9 cellular contexts compared by ENCODE assay signal in genomic region chr1:66281808-66282207, GRCh38.
DNase-seq lines count a peak whose midpoint lies in the region; ATAC-seq, FAIRE-seq and TF ChIP-seq lines count a peak whose summit lies in the region.
"Had no signal": no experiment of that assay in that cellular context is flagged by ENCODE, and none has a peak within 500 bp of the region (broad histone marks: within the 10 kb centered on the region; RNA-seq: fewer than 3 reads in every experiment).

No MANE protein-coding gene starts in this region.

- no peak for ATAC-seq in CD4-positive, alpha-beta T cell (ENCODE audit: poor library complexity)
- ATAC-seq in naive thymus-derived CD4-positive, alpha-beta T cell: no peak
- ATAC-seq in HG02798 (IDR thresholded peaks at IDR 0.05; ENCODE audit: poor library complexity, unreplicated experiment): no peak

- H3K9me3 ChIP-seq in CD4-positive, alpha-beta T cell (ENCODE audit: control insufficient read depth, low read length): no peaks in the 10 kb centered on the region
- H3K9me3 ChIP-seq in naive thymus-derived CD4-positive, alpha-beta T cell (ENCODE audit: control insufficient read depth in 2 of 3, low read length in 3 of 3): no peaks in the 10 kb centered on the region

- intact Hi-C loops in CD4-positive, alpha-beta T cell (cut with DNase I, micrococcal nuclease): loop anchor here in 1 of 2 experiments (1.0 to 5.0 kb wide), 5 partner anchors 50 to 163 kb away; no protein-coding TSS in a partner anchor
- intact Hi-C loops in naive thymus-derived CD4-positive, alpha-beta T cell (cut with micrococcal nuclease): loop anchor here (1.0 to 2.0 kb wide), 15 partner anchors 8 to 323 kb away; no protein-coding TSS in a partner anchor

- 0 out of 2 replicates have a peak, but pooled peaks have one; percentile 14 for TF ChIP-seq POLR2A in GM12892 (IDR thresholded peaks at IDR 0.05; ENCODE audit: low read depth, low read length)

- FAIRE-seq in GM12892 (lab: Jason Lieb, UNC): no peak

- H3K4me3 ChIP-seq in naive thymus-derived CD4-positive, alpha-beta T cell (ENCODE audit: low read length): no peak overlapping the region

- H3K27ac Mint-ChIP-seq in CD4-positive, alpha-beta T cell: peak overlapping the region; percentile 88
- H3K27ac Mint-ChIP-seq in activated naive CD8-positive, alpha-beta T cell treated with anti-CD3 and anti-CD28 coated beads for 36 hours: peak overlapping the region; percentile 92
- peak overlapping the region; percentile 70 to 93 (median 85) for H3K27ac Mint-ChIP-seq in naive thymus-derived CD4-positive, alpha-beta T cell

- DNase-seq in CD4-positive, alpha-beta T cell: no peak
- DNase-seq in GM12892 (ENCODE audit: insufficient read length) (no peak), foreskin melanocyte (no peak), glomerular visceral epithelial cell (ENCODE audit: extremely low spot score) (no peak)
- DNase-seq in activated naive CD8-positive, alpha-beta T cell treated with anti-CD3 and anti-CD28 coated beads for 36 hours: no peak
- no peak for DNase-seq in naive thymus-derived CD4-positive, alpha-beta T cell
- DNase-seq: amygdala; NK-92 treated with Interleukin-12 subunit alpha and Interleukin-12 subunit beta, amount 100 ng/mL, for 24 hours had no signal

- peak overlapping the region; percentile 5 for H3K27ac ChIP-seq in CD4-positive, alpha-beta T cell (ENCODE audit: low read depth, low read length)
- H3K27ac ChIP-seq in naive thymus-derived CD4-positive, alpha-beta T cell (ENCODE audit: low read depth, low read length): peak overlapping the region; percentile 64

- H3K36me3 Mint-ChIP-seq in CD4-positive, alpha-beta T cell (ENCODE audit: low read depth): no peaks in the 10 kb centered on the region
- H3K36me3 Mint-ChIP-seq in activated naive CD8-positive, alpha-beta T cell treated with anti-CD3 and anti-CD28 coated beads for 36 hours: peaks cover 5% of the 10 kb centered on the region
- H3K36me3 Mint-ChIP-seq in naive thymus-derived CD4-positive, alpha-beta T cell: peaks cover 0 to 19% (median 0%) of the 10 kb centered on the region in 5 donors

- TF ChIP-seq CTCF in CD4-positive, alpha-beta T cell (IDR thresholded peaks at IDR 0.05): no peak

- H3K4me1 ChIP-seq in naive thymus-derived CD4-positive, alpha-beta T cell (ENCODE audit: control insufficient read depth in 2 of 2, insufficient read depth in 2 of 2, low read length in 2 of 2): peaks cover 52 to 62% of the 10 kb centered on the region in 2 donors

- no peaks in the 10 kb centered on the region for H3K36me3 ChIP-seq in naive thymus-derived CD4-positive, alpha-beta T cell (ENCODE audit: control insufficient read depth in 2 of 3, insufficient read depth in 3 of 3, low read length in 3 of 3)

- H3K27me3 Mint-ChIP-seq in CD4-positive, alpha-beta T cell: no peaks in the 10 kb centered on the region
- no peaks in the 10 kb centered on the region for H3K27me3 Mint-ChIP-seq in activated naive CD8-positive, alpha-beta T cell treated with anti-CD3 and anti-CD28 coated beads for 36 hours
- H3K27me3 Mint-ChIP-seq in naive thymus-derived CD4-positive, alpha-beta T cell: no peaks in the 10 kb centered on the region

- H3K9me3 Mint-ChIP-seq in CD4-positive, alpha-beta T cell: no peaks in the 10 kb centered on the region
- H3K9me3 Mint-ChIP-seq in activated naive CD8-positive, alpha-beta T cell treated with anti-CD3 and anti-CD28 coated beads for 36 hours: peaks cover 4% of the 10 kb centered on the region
- H3K9me3 Mint-ChIP-seq in naive thymus-derived CD4-positive, alpha-beta T cell: no peaks in the 10 kb centered on the region

- CTCF ChIA-PET in CD4-positive, alpha-beta T cell (lab: Charles Lee): interaction anchor here (1.0 to 2.6 kb wide), 18 partner anchors 10 to 164 kb away, joined by 3 to 35 read pairs (median 7); no protein-coding TSS in a partner anchor
- CTCF ChIA-PET in naive thymus-derived CD4-positive, alpha-beta T cell (lab: Charles Lee): interaction anchor here (0.5 to 3.9 kb wide), 17 partner anchors 19 to 321 kb away, joined by 3 to 25 read pairs (median 4); no protein-coding TSS in a partner anchor

- POLR2A ChIA-PET in CD4-positive, alpha-beta T cell (lab: Charles Lee): interaction anchor here (0.7 to 2.2 kb wide), 12 partner anchors 11 to 509 kb away, joined by 3 to 38 read pairs (median 3); no protein-coding TSS in a partner anchor
- POLR2A ChIA-PET in naive thymus-derived CD4-positive, alpha-beta T cell (lab: Charles Lee): interaction anchor here (0.7 to 6.9 kb wide), 5 partner anchors 19 to 163 kb away, joined by 3 to 67 read pairs (median 3); no protein-coding TSS in a partner anchor

- peaks cover 94% of the 10 kb centered on the region for H3K4me1 Mint-ChIP-seq in CD4-positive, alpha-beta T cell (ENCODE audit: low read depth)
- peaks cover 74% of the 10 kb centered on the region for H3K4me1 Mint-ChIP-seq in activated naive CD8-positive, alpha-beta T cell treated with anti-CD3 and anti-CD28 coated beads for 36 hours
- peaks cover 60 to 98% (median 93%) of the 10 kb centered on the region in 7 donors for H3K4me1 Mint-ChIP-seq in naive thymus-derived CD4-positive, alpha-beta T cell

- H3K27me3 ChIP-seq in CD4-positive, alpha-beta T cell (ENCODE audit: control insufficient read depth, insufficient read depth, low read length): no peaks in the 10 kb centered on the region
- no peaks in the 10 kb centered on the region for H3K27me3 ChIP-seq in naive thymus-derived CD4-positive, alpha-beta T cell (ENCODE audit: control insufficient read depth in 2 of 2, insufficient read depth in 2 of 2, low read length in 2 of 2)

- H3K4me3 Mint-ChIP-seq in CD4-positive, alpha-beta T cell: no peak overlapping the region
- H3K4me3 Mint-ChIP-seq in activated naive CD8-positive, alpha-beta T cell treated with anti-CD3 and anti-CD28 coated beads for 36 hours: peak overlapping the region; percentile 1
- peak overlapping the region in 2 of 10 donors; percentile 12 to 28 for H3K4me3 Mint-ChIP-seq in naive thymus-derived CD4-positive, alpha-beta T cell
